ENCODE assay signal across 8 cellular contexts in genomic region chr10:62433181-62433692, GRCh38. TPM values are rescaled to one million over a fixed set of nuclear protein-coding genes. Genes with fewer than 3 reads are reported as not detected.
DNase-seq lines count a peak whose midpoint lies in the region; ATAC-seq and TF ChIP-seq lines count a peak whose summit lies in the region.

No MANE protein-coding gene starts in this region.

- H3K4me3 Mint-ChIP-seq in activated CD8-positive, alpha-beta memory T cell treated with anti-CD3 and anti-CD28 coated beads, Interleukin-2, amount 10 ng/mL, durations not matched to agents 7 days and 5 days: no peak overlapping the region
- H3K4me3 Mint-ChIP-seq in glutamatergic neuron (ENCODE audit: unreplicated experiment) (no peak overlapping the region), WTC11 (no peak overlapping the region)

- no peak for TF ChIP-seq CTCF in AG10803 (conservative IDR thresholded peaks at IDR 0.05; ENCODE audit: low read length)
- no peak for TF ChIP-seq CTCF in fibroblast of pulmonary artery (IDR thresholded peaks at IDR 0.05; ENCODE audit: low read length, missing control alignments)
- no peak for TF ChIP-seq CTCF in glutamatergic neuron (IDR thresholded peaks at IDR 0.05; ENCODE audit: partially characterized antibody, unreplicated experiment)
- no peak for TF ChIP-seq CTCF in WTC11 (IDR thresholded peaks at IDR 0.05)

- peak; percentile 82 for ATAC-seq in GM21360 (IDR thresholded peaks at IDR 0.05; ENCODE audit: unreplicated experiment)
- ATAC-seq in HG03571 (IDR thresholded peaks at IDR 0.05; ENCODE audit: unreplicated experiment): peak; percentile 91
- peak; percentile 83 for ATAC-seq in activated CD8-positive, alpha-beta memory T cell treated with anti-CD3 and anti-CD28 coated beads, Interleukin-2, amount 10 ng/mL, durations not matched to agents 7 days and 5 days
- no peak for ATAC-seq in WTC11

- POLR2A ChIA-PET in WTC11 (lab: Charles Lee): no interaction called here

- CTCF ChIA-PET in activated CD8-positive, alpha-beta memory T cell treated with anti-CD3 and anti-CD28 coated beads, Interleukin-2, amount 10 ng/mL, durations not matched to agents 7 days and 5 days (lab: Charles Lee): no interaction called here
- CTCF ChIA-PET in WTC11 (lab: Charles Lee): no interaction called here

- H3K4me3 ChIP-seq in AG10803 (ENCODE audit: low read length) (no peak overlapping the region), fibroblast of pulmonary artery (replicated peaks; ENCODE audit: low read depth, low read length) (no peak overlapping the region)

- H3K27me3 Mint-ChIP-seq in activated CD8-positive, alpha-beta memory T cell treated with anti-CD3 and anti-CD28 coated beads, Interleukin-2, amount 10 ng/mL, durations not matched to agents 7 days and 5 days: peaks cover 22% of the 10 kb centered on the region
- no peaks in the 10 kb centered on the region for H3K27me3 Mint-ChIP-seq in glutamatergic neuron (ENCODE audit: unreplicated experiment)
- H3K27me3 Mint-ChIP-seq in WTC11 (ENCODE audit: low read depth): peaks cover 26% of the 10 kb centered on the region

- no peak overlapping the region for H3K27ac Mint-ChIP-seq in activated CD8-positive, alpha-beta memory T cell treated with anti-CD3 and anti-CD28 coated beads, Interleukin-2, amount 10 ng/mL, durations not matched to agents 7 days and 5 days
- H3K27ac Mint-ChIP-seq in glutamatergic neuron (ENCODE audit: unreplicated experiment) (no peak overlapping the region), WTC11 (no peak overlapping the region)

- H3K9me3 Mint-ChIP-seq in activated CD8-positive, alpha-beta memory T cell treated with anti-CD3 and anti-CD28 coated beads, Interleukin-2, amount 10 ng/mL, durations not matched to agents 7 days and 5 days (ENCODE audit: low read depth): peaks cover 2% of the 10 kb centered on the region
- no peaks in the 10 kb centered on the region for H3K9me3 Mint-ChIP-seq in glutamatergic neuron (ENCODE audit: unreplicated experiment)
- H3K9me3 Mint-ChIP-seq in WTC11: peaks cover 3% of the 10 kb centered on the region

- DNase-seq in AG10803 (ENCODE audit: low read depth) (peak; percentile 95), fibroblast of pulmonary artery (ENCODE audit: low read depth) (peak; percentile 84), glutamatergic neuron (no peak), WTC11 (ENCODE audit: low spot score) (no peak)
- DNase-seq in activated CD8-positive, alpha-beta memory T cell treated with anti-CD3 and anti-CD28 coated beads, Interleukin-2, amount 10 ng/mL, durations not matched to agents 7 days and 5 days: peak; percentile 78
- peak; percentile 81 for DNase-seq in stimulated activated CD4-positive, alpha-beta T cell treated with anti-CD3 and anti-CD28 coated beads, Interleukin-15, amount 100 ng/mL, for 24 hours

- H3K36me3 Mint-ChIP-seq in activated CD8-positive, alpha-beta memory T cell treated with anti-CD3 and anti-CD28 coated beads, Interleukin-2, amount 10 ng/mL, durations not matched to agents 7 days and 5 days: no peaks in the 10 kb centered on the region
- no peaks in the 10 kb centered on the region for H3K36me3 Mint-ChIP-seq in glutamatergic neuron (ENCODE audit: unreplicated experiment)
- H3K36me3 Mint-ChIP-seq in WTC11: no peaks in the 10 kb centered on the region

- H3K4me1 Mint-ChIP-seq in activated CD8-positive, alpha-beta memory T cell treated with anti-CD3 and anti-CD28 coated beads, Interleukin-2, amount 10 ng/mL, durations not matched to agents 7 days and 5 days: peaks cover 17% of the 10 kb centered on the region
- peaks cover 12% of the 10 kb centered on the region for H3K4me1 Mint-ChIP-seq in glutamatergic neuron (ENCODE audit: low read depth, unreplicated experiment)
- H3K4me1 Mint-ChIP-seq in WTC11: 0 out of 2 replicates have a peak, but pooled peaks cover 5% of the 10 kb centered on the region

TF ChIP-seq in WTC11, 78 proteins besides CTCF, POLR2A, EP300 and RAD21 (continues in another document):
- TF ChIP-seq KAT7 (CRISPR knock-in tag; IDR thresholded peaks at IDR 0.05; ENCODE audit: borderline replicate concordance): no peak
- no peak for TF ChIP-seq FOXP1 (CRISPR knock-in tag; IDR thresholded peaks at IDR 0.05; ENCODE audit: borderline replicate concordance)
- no peak for TF ChIP-seq TEAD4 (CRISPR knock-in tag; IDR thresholded peaks at IDR 0.05)
- TF ChIP-seq ATF1 (CRISPR knock-in tag; IDR thresholded peaks at IDR 0.05): no peak
- TF ChIP-seq ZNF423 (CRISPR knock-in tag; IDR thresholded peaks at IDR 0.05): no peak
- TF ChIP-seq SOX15 (CRISPR knock-in tag; IDR thresholded peaks at IDR 0.05): no peak
- TF ChIP-seq ZSCAN18 (CRISPR knock-in tag; IDR thresholded peaks at IDR 0.05): no peak
- no peak for TF ChIP-seq GABPB1 (CRISPR knock-in tag; IDR thresholded peaks at IDR 0.05)
- TF ChIP-seq ZNF512 (CRISPR knock-in tag; IDR thresholded peaks at IDR 0.05; ENCODE audit: borderline replicate concordance): no peak
- no peak for TF ChIP-seq RORB (CRISPR knock-in tag; IDR thresholded peaks at IDR 0.05)
- TF ChIP-seq USF1 (CRISPR knock-in tag; IDR thresholded peaks at IDR 0.05): no peak
- no peak for TF ChIP-seq SMAD4 (CRISPR knock-in tag; IDR thresholded peaks at IDR 0.05)
- TF ChIP-seq IRF2 (CRISPR knock-in tag; IDR thresholded peaks at IDR 0.05; ENCODE audit: borderline replicate concordance, low read depth): no peak
- TF ChIP-seq GRHL2 (CRISPR knock-in tag; IDR thresholded peaks at IDR 0.05; ENCODE audit: insufficient replicate concordance, severe bottlenecking): no peak
- TF ChIP-seq FOXP4 (CRISPR knock-in tag; IDR thresholded peaks at IDR 0.05): no peak
- TF ChIP-seq RELA (CRISPR knock-in tag; IDR thresholded peaks at IDR 0.05; ENCODE audit: borderline replicate concordance): no peak

RNA-seq across cellular contexts. Expression of gene ZNF365, which starts 59.1 kb away (rescaled TPM):
- not detected for total RNA-seq in activated CD8-positive, alpha-beta memory T cell treated with anti-CD3 and anti-CD28 coated beads, Interleukin-2, amount 10 ng/mL, durations not matched to agents 7 days and 5 days
- 0.76 TPM for total RNA-seq in glutamatergic neuron (ENCODE audit: unreplicated experiment)
- total RNA-seq in WTC11 (2021): 0.39 to 0.62 TPM (median 0.59 TPM) in 3 replicates

Comparison
In these comparisons a context has a peak if more than half of its experiments do, and no peak if none do; other contexts are left out.
1. DNase-seq: peak in AG10803 (single experiment), activated CD8-positive, alpha-beta memory T cell treated with anti-CD3 and anti-CD28 coated beads, Interleukin-2, amount 10 ng/mL, durations not matched to agents 7 days and 5 days (single experiment), fibroblast of pulmonary artery (single experiment) and stimulated activated CD4-positive, alpha-beta T cell treated with anti-CD3 and anti-CD28 coated beads, Interleukin-15, amount 100 ng/mL, for 24 hours (single experiment); none in glutamatergic neuron (single experiment) and WTC11 (single experiment).